32 cellular contexts compared by ENCODE assay signal in the genomic region with DNA sequence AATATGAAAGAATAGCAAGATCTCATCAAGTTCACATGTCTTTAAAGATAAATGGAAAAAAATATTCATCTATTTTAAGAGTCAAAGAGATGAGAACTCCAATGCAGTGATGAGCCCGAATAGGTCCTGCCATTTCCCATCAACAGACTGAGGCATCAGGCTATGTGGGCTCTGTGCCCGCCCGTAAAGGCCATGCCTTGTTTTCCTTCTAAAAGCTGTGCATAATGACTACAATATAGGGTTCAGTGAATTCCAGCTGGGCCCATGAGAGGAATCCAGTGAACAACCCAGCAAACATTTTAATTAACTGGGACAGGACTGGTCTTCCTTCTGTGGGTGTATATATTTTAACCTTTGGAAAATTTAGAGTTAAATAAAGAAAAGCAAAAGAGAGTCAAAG. TPM values are rescaled to one million over a fixed set of nuclear protein-coding genes. Genes with fewer than 3 reads are reported as not detected.
A peak's percentile ranks its signal among the peaks of the same experiment; 100 is the strongest.
DNase-seq lines count a peak whose midpoint lies in the region; ATAC-seq and TF ChIP-seq lines count a peak whose summit lies in the region.
"Had no signal": no experiment of that assay in that cellular context is flagged by ENCODE, and none has a peak within 500 bp of the region (broad histone marks: within the 10 kb centered on the region; RNA-seq: fewer than 3 reads in every experiment).

No MANE protein-coding gene starts in this region.

- CTCF ChIA-PET in T-cell (lab: Charles Lee), result interaction anchor here in 1 of 2 donors (0.5 to 2.0 kb wide), 4 partner anchors 15 to 180 kb away, joined by 3 to 12 read pairs (median 4); no protein-coding TSS in a partner anchor
- CTCF ChIA-PET in WTC11 (lab: Charles Lee), result interaction anchor here (2.2 kb wide), 1 partner anchor 80 kb away, joined by 9 read pairs; no protein-coding TSS in a partner anchor

- no peak overlapping the region for H3K4me3 ChIP-seq in CD4-positive, CD25-positive, alpha-beta regulatory T cell (ENCODE audit: low read depth, low read length)
- H3K4me3 ChIP-seq: dorsolateral prefrontal cortex, gastrocnemius medialis, hepatocyte, PC-9, prostate gland, sigmoid colon had no signal

- intact Hi-C loops in activated CD4-positive, alpha-beta T cell treated with anti-CD3 and anti-CD28 coated beads, Interleukin-2, amount 10 ng/mL, durations not matched to agents 24 days and 14 days (cut with micrococcal nuclease), result no loop called here

- no peak overlapping the region for H3K4me3 Mint-ChIP-seq in activated CD4-positive, alpha-beta T cell treated with anti-CD3 and anti-CD28 coated beads, Interleukin-2, amount 10 ng/mL, durations not matched to agents 24 days and 14 days
- H3K4me3 Mint-ChIP-seq in CD4-positive, CD25-positive, alpha-beta regulatory T cell, result no peak overlapping the region
- no peak overlapping the region for H3K4me3 Mint-ChIP-seq in T-cell
- H3K4me3 Mint-ChIP-seq in WTC11, result no peak overlapping the region
- H3K4me3 Mint-ChIP-seq: H9; IgD-negative memory B cell; stimulated activated naive B cell treated with anti-CD40 and anti-IgM and Interleukin-4, amounts not matched to agents 10 μg/mL and 1 μg/mL and 100 μg/mL, for 72 hours; T-helper 2 cell treated with Interferon-gamma antibody and Interleukin-4, amounts not matched to agents 5 μg/mL and 100 μg/mL, for 36 hours had no signal

- H3K27ac Mint-ChIP-seq in activated CD4-positive, alpha-beta T cell treated with anti-CD3 and anti-CD28 coated beads, Interleukin-2, amount 10 ng/mL, durations not matched to agents 24 days and 14 days, result peak overlapping the region; percentile 63
- H3K27ac Mint-ChIP-seq in CD4-positive, CD25-positive, alpha-beta regulatory T cell, result peak overlapping the region in 2 of 3 donors; percentile 52 to 56
- H3K27ac Mint-ChIP-seq in T-cell (peak overlapping the region; percentile 41 to 69), WTC11 (no peak overlapping the region)
- H3K27ac Mint-ChIP-seq: H9; IgD-negative memory B cell; stimulated activated naive B cell treated with anti-CD40 and anti-IgM and Interleukin-4, amounts not matched to agents 10 μg/mL and 1 μg/mL and 100 μg/mL, for 72 hours; T-helper 2 cell treated with Interferon-gamma antibody and Interleukin-4, amounts not matched to agents 5 μg/mL and 100 μg/mL, for 36 hours had no signal

- no peaks in the 10 kb centered on the region for H3K9me3 Mint-ChIP-seq in activated CD4-positive, alpha-beta T cell treated with anti-CD3 and anti-CD28 coated beads, Interleukin-2, amount 10 ng/mL, durations not matched to agents 24 days and 14 days
- no peaks in the 10 kb centered on the region for H3K9me3 Mint-ChIP-seq in CD4-positive, CD25-positive, alpha-beta regulatory T cell
- H3K9me3 Mint-ChIP-seq in T-cell (no peaks in the 10 kb centered on the region), WTC11 (no peaks in the 10 kb centered on the region)
- H3K9me3 Mint-ChIP-seq: H9; IgD-negative memory B cell; stimulated activated naive B cell treated with anti-CD40 and anti-IgM and Interleukin-4, amounts not matched to agents 10 μg/mL and 1 μg/mL and 100 μg/mL, for 72 hours; T-helper 2 cell treated with Interferon-gamma antibody and Interleukin-4, amounts not matched to agents 5 μg/mL and 100 μg/mL, for 36 hours had no signal

- peak overlapping the region; percentile 36 for H3K27ac ChIP-seq in CD4-positive, CD25-positive, alpha-beta regulatory T cell (ENCODE audit: insufficient read depth, low read length, poor library complexity, severe bottlenecking)
- H3K27ac ChIP-seq: dorsolateral prefrontal cortex, gastrocnemius medialis, hepatocyte, neutrophil, PC-9, prostate gland, sigmoid colon had no signal

- DNase-seq in activated CD4-positive, alpha-beta T cell treated with anti-CD3 and anti-CD28 coated beads, Interleukin-2, amount 10 ng/mL, durations not matched to agents 24 days and 14 days, result no peak
- no peak for DNase-seq in activated CD4-positive, alpha-beta T cell treated with anti-CD3 and anti-CD28 coated beads, Interleukin-2, amount 50 U/mL, for 4 hours
- DNase-seq in CD4-positive, CD25-positive, alpha-beta regulatory T cell, result no peak
- no peak for DNase-seq in T-cell
- DNase-seq in cerebellar cortex (ENCODE audit: low spot score), result peak; percentile 65
- no peak for DNase-seq in stimulated activated CD8-positive, alpha-beta memory T cell treated with anti-CD3 and anti-CD28 coated beads, Interleukin-4, amount 100 ng/mL, for 48 hours
- no peak for DNase-seq in WTC11 (ENCODE audit: low spot score)
- DNase-seq: activated CD4-positive, alpha-beta T cell treated with anti-CD3 and anti-CD28 coated beads for 4 hours; activated CD8-positive, alpha-beta memory T cell treated with anti-CD3 and anti-CD28 coated beads, Interleukin-2, amount 50 U/mL, for 4 hours; activated gamma-delta T cell; anterior cingulate cortex; gastrocnemius medialis; H9; left colon; mesenchymal stem cell; NCI-H1048; NCI-H187; NCI-H2171 treated with DMSO at 0.1 percent for 48 hours; NCI-H524; NK-92 treated with Interleukin-12 subunit alpha and Interleukin-12 subunit beta, amount 100 ng/mL, for 24 hours; PC-9; Right ventricle myocardium superior; sigmoid colon; stimulated activated CD4-positive, alpha-beta T cell treated with anti-CD3 and anti-CD28 coated beads, Interleukin-4, amount 100 ng/mL, for 24 hours; stimulated activated naive B cell treated with anti-CD40 and anti-IgM and Interleukin-4, amounts not matched to agents 10 μg/mL and 1 μg/mL and 100 μg/mL, for 72 hours had no signal

- H3K36me3 Mint-ChIP-seq in activated CD4-positive, alpha-beta T cell treated with anti-CD3 and anti-CD28 coated beads, Interleukin-2, amount 10 ng/mL, durations not matched to agents 24 days and 14 days (ENCODE audit: low read depth), result peaks cover 60% of the 10 kb centered on the region
- peaks cover 63% of the 10 kb centered on the region for H3K36me3 Mint-ChIP-seq in CD4-positive, CD25-positive, alpha-beta regulatory T cell
- H3K36me3 Mint-ChIP-seq in T-cell (peaks cover 54% of the 10 kb centered on the region), WTC11 (no peaks in the 10 kb centered on the region)

- no peaks in the 10 kb centered on the region for H3K27me3 Mint-ChIP-seq in activated CD4-positive, alpha-beta T cell treated with anti-CD3 and anti-CD28 coated beads, Interleukin-2, amount 10 ng/mL, durations not matched to agents 24 days and 14 days
- no peaks in the 10 kb centered on the region for H3K27me3 Mint-ChIP-seq in CD4-positive, CD25-positive, alpha-beta regulatory T cell
- H3K27me3 Mint-ChIP-seq in T-cell, result no peaks in the 10 kb centered on the region
- H3K27me3 Mint-ChIP-seq in WTC11 (ENCODE audit: low read depth), result no peaks in the 10 kb centered on the region
- H3K27me3 Mint-ChIP-seq: IgD-negative memory B cell; stimulated activated naive B cell treated with anti-CD40 and anti-IgM and Interleukin-4, amounts not matched to agents 10 μg/mL and 1 μg/mL and 100 μg/mL, for 72 hours had no signal

- peaks cover 12% of the 10 kb centered on the region for H3K4me1 ChIP-seq in CD4-positive, CD25-positive, alpha-beta regulatory T cell (ENCODE audit: control insufficient read depth, insufficient read depth, low read length, poor library complexity, severe bottlenecking)
- H3K4me1 ChIP-seq: gastrocnemius medialis, prostate gland, sigmoid colon had no signal

- no peaks in the 10 kb centered on the region for H3K27me3 ChIP-seq in CD4-positive, CD25-positive, alpha-beta regulatory T cell (ENCODE audit: control insufficient read depth, insufficient read depth, low read length)
- H3K27me3 ChIP-seq: neutrophil had no signal

- TF ChIP-seq CTCF in WTC11 (IDR thresholded peaks at IDR 0.05), result no peak

- H3K9me3 ChIP-seq in CD4-positive, CD25-positive, alpha-beta regulatory T cell (ENCODE audit: control insufficient read depth in 2 of 2, low read length in 2 of 2), result no peaks in the 10 kb centered on the region
- H3K9me3 ChIP-seq: gastrocnemius medialis, neutrophil, prostate gland, sigmoid colon had no signal

- peaks cover 38% of the 10 kb centered on the region for H3K4me1 Mint-ChIP-seq in activated CD4-positive, alpha-beta T cell treated with anti-CD3 and anti-CD28 coated beads, Interleukin-2, amount 10 ng/mL, durations not matched to agents 24 days and 14 days
- H3K4me1 Mint-ChIP-seq in CD4-positive, CD25-positive, alpha-beta regulatory T cell, result peaks cover 23 to 50% (median 33%) of the 10 kb centered on the region in 4 donors
- H3K4me1 Mint-ChIP-seq in T-cell, result peaks cover 43 to 61% (median 55%) of the 10 kb centered on the region in 3 donors
- H3K4me1 Mint-ChIP-seq in WTC11, result peaks cover 36% of the 10 kb centered on the region

- ATAC-seq in CD4-positive, CD25-positive, alpha-beta regulatory T cell (ENCODE audit: low read depth in 2 of 2), result no peak
- ATAC-seq in T-cell (replicated peaks in 1 of 4) (no peak), HG03432 (IDR thresholded peaks at IDR 0.05; ENCODE audit: unreplicated experiment) (no peak), WTC11 (no peak)
- ATAC-seq: gastrocnemius medialis; left colon; stimulated activated naive B cell treated with anti-CD40 and anti-IgM and Interleukin-4, amounts not matched to agents 10 μg/mL and 1 μg/mL and 100 μg/mL, for 72 hours had no signal

- POLR2A ChIA-PET in T-cell (lab: Charles Lee), result no interaction called here
- POLR2A ChIA-PET in WTC11 (lab: Charles Lee), result no interaction called here

- H3K36me3 ChIP-seq in CD4-positive, CD25-positive, alpha-beta regulatory T cell (ENCODE audit: control insufficient read depth, insufficient read depth, low read length), result peaks cover 88% of the 10 kb centered on the region
- H3K36me3 ChIP-seq: gastrocnemius medialis, prostate gland, sigmoid colon had no signal

TF ChIP-seq in WTC11, 78 proteins besides CTCF, POLR2A, EP300 and RAD21 (continues in another document):
- TF ChIP-seq, protein P1, sequence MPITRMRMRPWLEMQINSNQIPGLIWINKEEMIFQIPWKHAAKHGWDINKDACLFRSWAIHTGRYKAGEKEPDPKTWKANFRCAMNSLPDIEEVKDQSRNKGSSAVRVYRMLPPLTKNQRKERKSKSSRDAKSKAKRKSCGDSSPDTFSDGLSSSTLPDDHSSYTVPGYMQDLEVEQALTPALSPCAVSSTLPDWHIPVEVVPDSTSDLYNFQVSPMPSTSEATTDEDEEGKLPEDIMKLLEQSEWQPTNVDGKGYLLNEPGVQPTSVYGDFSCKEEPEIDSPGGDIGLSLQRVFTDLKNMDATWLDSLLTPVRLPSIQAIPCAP (CRISPR knock-in tag; IDR thresholded peaks at IDR 0.05), result no peak
- no peak for TF ChIP-seq ETV6 (CRISPR knock-in tag; IDR thresholded peaks at IDR 0.05)
- no peak for TF ChIP-seq GTF2I (CRISPR knock-in tag; conservative IDR thresholded peaks at IDR 0.05)
- no peak for TF ChIP-seq CBFB (CRISPR knock-in tag; IDR thresholded peaks at IDR 0.05; ENCODE audit: low read depth)
- TF ChIP-seq MYBL2 (CRISPR knock-in tag; IDR thresholded peaks at IDR 0.05), result no peak
- no peak for TF ChIP-seq NR2C2 (CRISPR knock-in tag; IDR thresholded peaks at IDR 0.05)
- no peak for TF ChIP-seq PRRX2 (CRISPR knock-in tag; IDR thresholded peaks at IDR 0.05)

RNA-seq across cellular contexts. Expression of a gene that starts 44.6 kb away (rescaled TPM):
- total RNA-seq in activated CD4-positive, alpha-beta T cell treated with anti-CD3 and anti-CD28 coated beads, Interleukin-2, amount 10 ng/mL, durations not matched to agents 24 days and 14 days, result 94.4 and 94.7 TPM in 2 replicates
- 216 TPM for total RNA-seq in CD4-positive, CD25-positive, alpha-beta regulatory T cell
- polyA plus RNA-seq in CD4-positive, CD25-positive, alpha-beta regulatory T cell, result 100 to 1,000 TPM in 1 of 4 donors, 10 to 100 TPM in 3; 74.5 to 108 (median 86.6) TPM
- total RNA-seq in T-cell, result 100 to 1,000 TPM; 118 to 148 (median 131) TPM
- total RNA-seq in WTC11 (2021), result 2.7 to 2.8 TPM (median 2.7 TPM) in 3 replicates

Comparison
In these comparisons a context has a peak if more than half of its experiments do, and no peak if none do; other contexts are left out.
1. RNA of a gene that starts 44.6 kb away (total RNA-seq): 216 TPM in CD4-positive, CD25-positive, alpha-beta regulatory T cell (single experiment), 118 to 148 TPM in T-cell and 94.4 to 94.7 TPM in activated CD4-positive, alpha-beta T cell treated with anti-CD3 and anti-CD28 coated beads, Interleukin-2, amount 10 ng/mL, durations not matched to agents 24 days and 14 days; 2.7 to 2.8 TPM in WTC11; every median in the first group is over 10 times any median in the second.